Comparison of ENCODE assay signal across 11 cellular contexts in the genomic region with DNA sequence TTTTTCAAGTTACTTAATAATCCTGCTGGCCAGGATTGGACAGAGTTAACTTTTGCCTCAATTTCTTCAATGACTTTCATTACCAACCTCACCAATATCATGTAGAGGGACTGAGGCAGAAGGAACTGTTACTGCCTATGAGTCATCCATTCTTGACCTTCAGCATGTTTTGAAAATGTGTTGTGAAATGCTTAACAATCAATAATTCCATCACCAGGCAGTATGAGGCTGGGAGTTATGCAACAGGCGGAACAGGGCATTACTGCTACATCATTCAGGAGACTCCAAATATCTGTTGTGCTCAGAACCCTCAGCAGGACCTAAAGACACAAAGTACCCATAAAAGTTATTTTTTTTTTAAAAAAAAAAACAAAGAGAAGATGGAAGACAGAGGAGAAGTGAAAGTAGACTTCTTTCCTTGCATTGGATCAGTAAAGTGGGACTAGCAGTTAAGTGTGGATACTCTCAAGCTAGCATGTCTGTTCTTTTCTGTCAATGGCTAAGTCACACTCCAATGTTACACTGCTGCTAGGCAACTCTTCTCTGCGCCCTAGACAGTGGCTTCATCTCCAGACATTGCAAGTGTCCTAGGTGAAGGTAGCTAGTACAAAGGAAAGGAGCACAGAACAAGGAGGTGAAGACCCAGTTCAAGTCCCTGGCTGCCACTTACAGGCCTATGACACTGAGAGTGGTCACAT.
DNase-seq lines count a peak whose midpoint lies in the region; ATAC-seq and TF ChIP-seq lines count a peak whose summit lies in the region.
"Had no signal": no experiment of that assay in that cellular context is flagged by ENCODE, and none has a peak within 500 bp of the region (broad histone marks: within the 10 kb centered on the region; RNA-seq: fewer than 3 reads in every experiment).

No MANE protein-coding gene starts in this region.

- POLR2A ChIA-PET in MCF 10A (lab: Yijun Ruan, JAX): interaction anchor here (0.7 to 1.8 kb wide), 3 partner anchors 155 to 224 kb away, joined by 3 to 5 read pairs (median 3); a partner anchor contains a TSS
- POLR2A ChIA-PET in naive thymus-derived CD8-positive, alpha-beta T cell (lab: Charles Lee): no interaction called here
- POLR2A ChIA-PET in activated CD4-positive, alpha-beta memory T cell treated with anti-CD3 and anti-CD28 coated beads for 36 hours (lab: Charles Lee): no interaction called here

- peak overlapping the region; percentile 2 to 98 (median 74); a peak in 21 of 22 replicates for H3K27ac ChIP-seq in BLaER1 treated with 17β-estradiol and CSF1 and Interleukin-3, amounts not matched to agents 10 nM and 100 nM

- peak overlapping the region in 9 of 11 experiments; percentile 13 to 80 (median 49); a peak in 13 of 22 replicates for H3K9ac ChIP-seq in BLaER1 treated with 17β-estradiol and CSF1 and Interleukin-3, amounts not matched to agents 10 nM and 100 nM

- H3K4me1 Mint-ChIP-seq in MCF 10A (ENCODE audit: insufficient read depth, unreplicated experiment) (peaks cover 17% of the 10 kb centered on the region), immature natural killer cell (peaks cover 14 to 18% of the 10 kb centered on the region in 2 donors)
- peaks cover under 1 to 29% (median 6%) of the 10 kb centered on the region in 4 donors for H3K4me1 Mint-ChIP-seq in naive thymus-derived CD8-positive, alpha-beta T cell
- peaks cover 18% of the 10 kb centered on the region for H3K4me1 Mint-ChIP-seq in activated CD4-positive, alpha-beta memory T cell treated with anti-CD3 and anti-CD28 coated beads for 36 hours (ENCODE audit: low read depth)

- H3K4me3 ChIP-seq in BLaER1 treated with 17β-estradiol and CSF1 and Interleukin-3, amounts not matched to agents 10 nM and 100 nM: peak overlapping the region in 1 of 10 experiments; percentile 17; a peak in 4 of 20 replicates

- H3K9me3 Mint-ChIP-seq in MCF 10A (ENCODE audit: unreplicated experiment) (no peaks in the 10 kb centered on the region), immature natural killer cell (no peaks in the 10 kb centered on the region)
- no peaks in the 10 kb centered on the region for H3K9me3 Mint-ChIP-seq in naive thymus-derived CD8-positive, alpha-beta T cell
- no peaks in the 10 kb centered on the region for H3K9me3 Mint-ChIP-seq in activated CD4-positive, alpha-beta memory T cell treated with anti-CD3 and anti-CD28 coated beads for 36 hours

- BruUV-seq in MCF 10A (replicated peaks; lab: Mats Ljungman, UMichigan): no TSS peak

- peaks cover 64 to 100% (median 100%) of the 10 kb centered on the region in 10 experiments for H3K4me1 ChIP-seq in BLaER1 treated with 17β-estradiol and CSF1 and Interleukin-3, amounts not matched to agents 10 nM and 100 nM

- no peak for TF ChIP-seq CTCF in MCF 10A (IDR thresholded peaks at IDR 0.05; ENCODE audit: unreplicated experiment)

- no peaks in the 10 kb centered on the region for H3K36me3 ChIP-seq in BLaER1 treated with 17β-estradiol and CSF1 and Interleukin-3, amounts not matched to agents 10 nM and 100 nM

- H3K4me3 Mint-ChIP-seq in MCF 10A (ENCODE audit: unreplicated experiment) (no peak overlapping the region), immature natural killer cell (no peak overlapping the region)
- no peak overlapping the region for H3K4me3 Mint-ChIP-seq in naive thymus-derived CD8-positive, alpha-beta T cell
- H3K4me3 Mint-ChIP-seq in activated CD4-positive, alpha-beta memory T cell treated with anti-CD3 and anti-CD28 coated beads for 36 hours: no peak overlapping the region

- H3K36me3 Mint-ChIP-seq in MCF 10A (ENCODE audit: insufficient read depth, unreplicated experiment) (no peaks in the 10 kb centered on the region), immature natural killer cell (no peaks in the 10 kb centered on the region)
- H3K36me3 Mint-ChIP-seq in naive thymus-derived CD8-positive, alpha-beta T cell: no peaks in the 10 kb centered on the region
- no peaks in the 10 kb centered on the region for H3K36me3 Mint-ChIP-seq in activated CD4-positive, alpha-beta memory T cell treated with anti-CD3 and anti-CD28 coated beads for 36 hours

- ATAC-seq in naive thymus-derived CD8-positive, alpha-beta T cell: no peak

- H3K4me2 ChIP-seq in BLaER1 treated with 17β-estradiol and CSF1 and Interleukin-3, amounts not matched to agents 10 nM and 100 nM: peak overlapping the region; percentile 66 to 84 (median 77)

- DNase-seq in MV-4-11 (lab: John Stamatoyannopoulos, UW) (peak; percentile 95), MCF 10A (ENCODE audit: unreplicated experiment) (peak; percentile 78), mucosa of gallbladder (ENCODE audit: low spot score) (peak; percentile 78), GM19240 (ENCODE audit: insufficient read length, low spot score) (no peak), immature natural killer cell (no peak)
- no peak for DNase-seq in naive thymus-derived CD8-positive, alpha-beta T cell
- DNase-seq in activated CD4-positive, alpha-beta memory T cell treated with anti-CD3 and anti-CD28 coated beads for 36 hours: no peak
- DNase-seq: foreskin melanocyte, GDM1, NCI-H1105 treated with DMSO at 0.1 percent for 48 hours had no signal

- H3K27ac Mint-ChIP-seq in MCF 10A (ENCODE audit: low read depth, unreplicated experiment) (no peak overlapping the region), immature natural killer cell (peak overlapping the region in 1 of 6 donors; percentile 12)
- no peak overlapping the region for H3K27ac Mint-ChIP-seq in naive thymus-derived CD8-positive, alpha-beta T cell
- no peak overlapping the region for H3K27ac Mint-ChIP-seq in activated CD4-positive, alpha-beta memory T cell treated with anti-CD3 and anti-CD28 coated beads for 36 hours

- CTCF ChIA-PET in MCF 10A (lab: Yijun Ruan, JAX): interaction anchor here (0.6 to 1.1 kb wide), 2 partner anchors 41 to 45 kb away, joined by 3 read pairs; no protein-coding TSS in a partner anchor
- CTCF ChIA-PET in activated CD4-positive, alpha-beta memory T cell treated with anti-CD3 and anti-CD28 coated beads for 36 hours (lab: Charles Lee): interaction anchor here (1.0 kb wide), 1 partner anchor 27 kb away, joined by 3 read pairs; no protein-coding TSS in a partner anchor

- intact Hi-C loops in MCF 10A (cut with micrococcal nuclease): no loop called here
- intact Hi-C loops in activated CD4-positive, alpha-beta memory T cell treated with anti-CD3 and anti-CD28 coated beads for 36 hours (cut with micrococcal nuclease): no loop called here

- no peaks in the 10 kb centered on the region for H3K27me3 Mint-ChIP-seq in MCF 10A (ENCODE audit: insufficient read depth, unreplicated experiment)
- no peaks in the 10 kb centered on the region for H3K27me3 Mint-ChIP-seq in naive thymus-derived CD8-positive, alpha-beta T cell
- no peaks in the 10 kb centered on the region for H3K27me3 Mint-ChIP-seq in activated CD4-positive, alpha-beta memory T cell treated with anti-CD3 and anti-CD28 coated beads for 36 hours
- peaks cover 0 to 6% (median 2%) of the 10 kb centered on the region in 3 donors for H3K27me3 Mint-ChIP-seq in immature natural killer cell (ENCODE audit: low read depth in 3 of 3)

- H4K20me1 ChIP-seq in BLaER1 treated with 17β-estradiol and CSF1 and Interleukin-3, amounts not matched to agents 10 nM and 100 nM: no peaks in the 10 kb centered on the region

- no peaks in the 10 kb centered on the region for H3K27me3 ChIP-seq in BLaER1 treated with 17β-estradiol and CSF1 and Interleukin-3, amounts not matched to agents 10 nM and 100 nM

- H3K9me3 ChIP-seq in BLaER1 treated with 17β-estradiol and CSF1 and Interleukin-3, amounts not matched to agents 10 nM and 100 nM (replicated peaks in 1 of 11): no peaks in the 10 kb centered on the region

Comparison
In these comparisons a context has a peak if more than half of its experiments do, and no peak if none do; other contexts are left out.
1. DNase-seq: peak in MV-4-11 (single experiment), MCF 10A (single experiment) and mucosa of gallbladder (single experiment); none in GM19240 (single experiment), naive thymus-derived CD8-positive, alpha-beta T cell (0 of 10), activated CD4-positive, alpha-beta memory T cell treated with anti-CD3 and anti-CD28 coated beads for 36 hours (single experiment) and immature natural killer cell (0 of 3).